Comparison of ENCODE assay signal across 15 cellular contexts in genomic region chr1:234186037-234186688, GRCh38.
DNase-seq lines count a peak whose midpoint lies in the region; ATAC-seq and TF ChIP-seq lines count a peak whose summit lies in the region.
"Had no signal": no experiment of that assay in that cellular context is flagged by ENCODE, and none has a peak within 500 bp of the region (broad histone marks: within the 10 kb centered on the region; RNA-seq: fewer than 3 reads in every experiment).

No MANE protein-coding gene starts in this region.

- dilution Hi-C loops in mammary epithelial cell (cut with HindIII; ENCODE audit: low sequenced_read_pairs), result no loop called here

- no peaks in the 10 kb centered on the region for H3K79me2 ChIP-seq in mammary epithelial cell (ENCODE audit: insufficient read depth, low read length)

- DNase-seq in activated naive CD4-positive, alpha-beta T cell treated with anti-CD3 and anti-CD28 coated beads, Interleukin-2, amount 50 U/mL, for 72 hours (ENCODE audit: low spot score in 2 of 2), result peak in 1 of 2 donors; percentile 30
- DNase-seq in activated naive CD4-positive, alpha-beta T cell treated with anti-CD3 and anti-CD28 coated beads, Interleukin-2, amount 10 ng/mL, durations not matched to agents 7 days and 5 days, result no peak
- peak; percentile 43 for DNase-seq in HS-5 (ENCODE audit: low read depth)
- peak; percentile 97 for DNase-seq in mammary epithelial cell
- peak; percentile 34 for DNase-seq in retinal pigment epithelial cell (ENCODE audit: low read depth)
- no peak for DNase-seq in hepatic stellate cell (ENCODE audit: low spot score)
- no peak for DNase-seq in Right ventricle myocardium superior
- no peak for DNase-seq in natural killer cell
- DNase-seq: KBM-7, lower lobe of right lung, NCI-H2227 treated with DMSO at 0.1 percent for 48 hours, SW 1271 had no signal

- peak overlapping the region; percentile 77 for H3K27ac ChIP-seq in mammary epithelial cell (ENCODE audit: insufficient read depth, low read depth, low read length)
- H3K27ac ChIP-seq: BLaER1 treated with 17β-estradiol and CSF1 and Interleukin-3, amounts not matched to agents 10 nM and 100 nM; cardiac muscle cell; lower lobe of right lung had no signal

- H2AFZ ChIP-seq in mammary epithelial cell (ENCODE audit: low read depth, low read length), result no peak overlapping the region

- peaks cover 38% of the 10 kb centered on the region for H3K4me1 ChIP-seq in mammary epithelial cell (ENCODE audit: insufficient read depth, low read length)
- H3K4me1 ChIP-seq: lower lobe of right lung had no signal

- no peak overlapping the region for H3K27ac Mint-ChIP-seq in activated naive CD4-positive, alpha-beta T cell treated with anti-CD3 and anti-CD28 coated beads, Interleukin-2, amount 50 U/mL, for 72 hours
- H3K27ac Mint-ChIP-seq in activated naive CD4-positive, alpha-beta T cell treated with anti-CD3 and anti-CD28 coated beads, Interleukin-2, amount 10 ng/mL, durations not matched to agents 7 days and 5 days, result no peak overlapping the region
- no peak overlapping the region for H3K27ac Mint-ChIP-seq in natural killer cell
- H3K27ac Mint-ChIP-seq: progenitor cell of endocrine pancreas had no signal

- peak overlapping the region; percentile 20 for H3K4me2 ChIP-seq in mammary epithelial cell (ENCODE audit: insufficient read depth, low read depth, low read length)

- peaks cover 2% of the 10 kb centered on the region for H3K4me1 Mint-ChIP-seq in activated naive CD4-positive, alpha-beta T cell treated with anti-CD3 and anti-CD28 coated beads, Interleukin-2, amount 10 ng/mL, durations not matched to agents 7 days and 5 days
- no peaks in the 10 kb centered on the region for H3K4me1 Mint-ChIP-seq in natural killer cell

- H3K36me3 Mint-ChIP-seq in activated naive CD4-positive, alpha-beta T cell treated with anti-CD3 and anti-CD28 coated beads, Interleukin-2, amount 50 U/mL, for 72 hours, result peaks cover 11% of the 10 kb centered on the region in 2 donors
- peaks cover under 1% of the 10 kb centered on the region for H3K36me3 Mint-ChIP-seq in activated naive CD4-positive, alpha-beta T cell treated with anti-CD3 and anti-CD28 coated beads, Interleukin-2, amount 10 ng/mL, durations not matched to agents 7 days and 5 days
- H3K36me3 Mint-ChIP-seq in natural killer cell, result no peaks in the 10 kb centered on the region

- intact Hi-C loops in mammary epithelial cell (cut with micrococcal nuclease), result loop anchor here (2.0 kb wide), 1 partner anchor 27 kb away; no protein-coding TSS in a partner anchor
- intact Hi-C loops in Right ventricle myocardium superior (cut with DNase I), result no loop called here
- intact Hi-C loops in natural killer cell (cut with micrococcal nuclease), result no loop called here

- WGBS in mammary epithelial cell (ENCODE audit: low coverage, missing lambda C conversion rate), result 37% methylated on average over 6 of the region's 6 CpGs

- peaks cover 13 to 14% of the 10 kb centered on the region in 2 donors for H3K9me3 Mint-ChIP-seq in activated naive CD4-positive, alpha-beta T cell treated with anti-CD3 and anti-CD28 coated beads, Interleukin-2, amount 50 U/mL, for 72 hours
- peaks cover 2% of the 10 kb centered on the region for H3K9me3 Mint-ChIP-seq in activated naive CD4-positive, alpha-beta T cell treated with anti-CD3 and anti-CD28 coated beads, Interleukin-2, amount 10 ng/mL, durations not matched to agents 7 days and 5 days
- no peaks in the 10 kb centered on the region for H3K9me3 Mint-ChIP-seq in natural killer cell

- no peaks in the 10 kb centered on the region for H4K20me1 ChIP-seq in mammary epithelial cell (ENCODE audit: insufficient read depth, low read length)
- H4K20me1 ChIP-seq: BLaER1 treated with 17β-estradiol and CSF1 and Interleukin-3, amounts not matched to agents 10 nM and 100 nM had no signal

- H3K27me3 Mint-ChIP-seq in activated naive CD4-positive, alpha-beta T cell treated with anti-CD3 and anti-CD28 coated beads, Interleukin-2, amount 10 ng/mL, durations not matched to agents 7 days and 5 days, result peaks cover 59% of the 10 kb centered on the region
- H3K27me3 Mint-ChIP-seq in natural killer cell (ENCODE audit: low read depth in 2 of 2), result peaks cover 25 to 49% of the 10 kb centered on the region in 2 donors
- H3K27me3 Mint-ChIP-seq: progenitor cell of endocrine pancreas had no signal

- no peaks in the 10 kb centered on the region for H3K36me3 ChIP-seq in mammary epithelial cell (ENCODE audit: insufficient read depth, low read length)
- H3K36me3 ChIP-seq: BLaER1 treated with 17β-estradiol and CSF1 and Interleukin-3, amounts not matched to agents 10 nM and 100 nM; cardiac muscle cell; lower lobe of right lung had no signal

- H3K9ac ChIP-seq in mammary epithelial cell (ENCODE audit: insufficient read depth, low read length), result no peak overlapping the region
- H3K9ac ChIP-seq: BLaER1 treated with 17β-estradiol and CSF1 and Interleukin-3, amounts not matched to agents 10 nM and 100 nM had no signal

- H3K4me3 ChIP-seq in mammary epithelial cell (replicated peaks in 1 of 3; ENCODE audit: insufficient read depth in 1 of 3, low read depth in 2 of 3, low read length in 3 of 3) (no peak overlapping the region), retinal pigment epithelial cell (ENCODE audit: low read length) (no peak overlapping the region)
- H3K4me3 ChIP-seq: BLaER1 treated with 17β-estradiol and CSF1 and Interleukin-3, amounts not matched to agents 10 nM and 100 nM; cardiac muscle cell; lower lobe of right lung had no signal

- no TSS peak for BruUV-seq in mammary epithelial cell (replicated peaks; lab: Mats Ljungman, UMichigan)

- in situ Hi-C loops in mammary epithelial cell (cut with MboI; ENCODE audit: low sequenced_read_pairs in 2 of 2), result no loop called here

- ATAC-seq in activated naive CD4-positive, alpha-beta T cell treated with anti-CD3 and anti-CD28 coated beads, Interleukin-2, amount 50 U/mL, for 72 hours, result peak; percentile 36 to 99
- ATAC-seq in Right ventricle myocardium superior (ENCODE audit: poor library complexity), result no peak
- ATAC-seq in natural killer cell, result no peak
- ATAC-seq: lower lobe of right lung had no signal

- no peaks in the 10 kb centered on the region for H3K9me3 ChIP-seq in mammary epithelial cell (replicated peaks; ENCODE audit: insufficient read depth, low read length)
- H3K9me3 ChIP-seq: lower lobe of right lung had no signal

- H3K27me3 ChIP-seq in mammary epithelial cell (ENCODE audit: insufficient read depth, low read length), result no peaks in the 10 kb centered on the region
- H3K27me3 ChIP-seq: BLaER1 treated with 17β-estradiol and CSF1 and Interleukin-3, amounts not matched to agents 10 nM and 100 nM; cardiac muscle cell had no signal

- CTCF ChIA-PET in activated naive CD4-positive, alpha-beta T cell treated with anti-CD3 and anti-CD28 coated beads, Interleukin-2, amount 10 ng/mL, durations not matched to agents 7 days and 5 days (lab: Charles Lee), result interaction anchor here (1.2 to 5.1 kb wide), 5 partner anchors 12 to 123 kb away, joined by 3 to 41 read pairs (median 17); no protein-coding TSS in a partner anchor
- CTCF ChIA-PET in mammary epithelial cell (lab: Charles Lee; ENCODE audit: low non-redundant PET), result no interaction called here

- TF ChIP-seq CTCF in mammary epithelial cell (conservative IDR thresholded peaks at IDR 0.05 in 1 of 2, IDR thresholded peaks at IDR 0.05 in 1 of 2; ENCODE audit: extremely low read depth in 1 of 2, insufficient read depth in 1 of 2, low read depth in 1 of 2, low read length in 2 of 2) (no peak), retinal pigment epithelial cell (conservative IDR thresholded peaks at IDR 0.05; ENCODE audit: low read depth, low read length) (no peak), natural killer cell (IDR thresholded peaks at IDR 0.05) (no peak)

- H3K4me3 Mint-ChIP-seq in activated naive CD4-positive, alpha-beta T cell treated with anti-CD3 and anti-CD28 coated beads, Interleukin-2, amount 10 ng/mL, durations not matched to agents 7 days and 5 days, result no peak overlapping the region
- no peak overlapping the region for H3K4me3 Mint-ChIP-seq in natural killer cell

Comparison
In these comparisons a context has a peak if more than half of its experiments do, and no peak if none do; other contexts are left out.
1. ATAC-seq: peak in activated naive CD4-positive, alpha-beta T cell treated with anti-CD3 and anti-CD28 coated beads, Interleukin-2, amount 50 U/mL, for 72 hours (2 of 2); none in Right ventricle myocardium superior (single experiment) and natural killer cell (0 of 3).
2. DNase-seq: peak in HS-5 (single experiment), mammary epithelial cell (single experiment) and retinal pigment epithelial cell (single experiment); none in activated naive CD4-positive, alpha-beta T cell treated with anti-CD3 and anti-CD28 coated beads, Interleukin-2, amount 10 ng/mL, durations not matched to agents 7 days and 5 days (single experiment), hepatic stellate cell (single experiment), Right ventricle myocardium superior (single experiment) and natural killer cell (single experiment).